Comparison of ENCODE assay signal across 8 cellular contexts in the genomic region with DNA sequence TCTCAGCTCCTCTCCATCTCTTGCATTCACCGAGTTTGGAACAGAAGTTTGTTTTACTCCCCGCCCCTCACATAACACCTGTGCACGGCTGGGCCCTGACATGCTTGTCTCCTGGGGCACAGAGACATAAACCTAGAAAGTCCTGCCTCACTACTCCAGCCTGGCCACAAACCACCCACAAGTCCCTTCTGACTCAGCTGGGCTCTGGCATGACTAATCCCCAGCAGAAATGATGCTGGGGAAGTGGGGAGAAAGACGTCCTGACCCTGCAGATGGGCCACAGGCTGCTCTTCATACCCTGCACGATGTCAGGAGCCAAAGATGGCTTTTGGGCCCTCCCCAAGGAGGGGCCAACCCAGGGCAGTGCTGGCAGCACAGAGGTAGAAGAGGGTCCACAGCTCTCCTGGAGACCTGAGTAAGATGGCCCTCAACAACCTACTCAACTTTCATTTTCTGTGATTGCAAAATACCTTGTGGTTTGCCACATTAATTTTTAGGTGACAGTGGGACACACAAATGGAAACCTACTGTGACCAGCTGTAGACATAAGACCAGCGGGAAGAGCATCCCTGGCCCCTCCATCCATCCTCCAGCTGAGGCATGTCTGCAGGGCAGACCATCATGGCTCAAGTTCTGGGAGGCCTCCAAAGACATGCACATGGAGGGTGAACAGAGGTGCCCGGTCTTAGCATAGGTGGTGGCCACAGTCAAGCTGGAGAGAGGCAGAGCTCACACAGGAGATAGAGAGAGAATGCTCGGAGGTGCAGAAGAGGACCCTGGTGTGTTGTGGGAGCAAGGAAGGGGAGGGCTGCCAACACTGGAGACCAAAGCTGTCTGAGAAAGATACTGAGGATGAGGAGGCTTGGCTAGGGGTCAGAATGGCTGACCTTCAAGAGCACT. TPM values are rescaled to one million over a fixed set of nuclear protein-coding genes. Genes with fewer than 3 reads are reported as not detected.
DNase-seq lines count a peak whose midpoint lies in the region; ATAC-seq and TF ChIP-seq lines count a peak whose summit lies in the region.

No MANE protein-coding gene starts in this region.

- DNase-seq in CD1c-positive myeloid dendritic cell (ENCODE audit: extremely low spot score) (peak; percentile 89), UCSD-AML1 (lab: John Stamatoyannopoulos, UW; ENCODE audit: unreplicated experiment) (peak; percentile 47), choroid plexus epithelial cell (ENCODE audit: low read depth) (peak; percentile 64), suprapubic skin (ENCODE audit: low spot score in 2 of 2) (no peak), coronary artery (ENCODE audit: low spot score) (no peak)
- peak; percentile 54 for DNase-seq in stimulated activated CD4-positive, alpha-beta T cell treated with anti-CD3 and anti-CD28 coated beads, Interleukin-2, amount 100 ng/mL, for 4 hours (ENCODE audit: low read depth)

- TF ChIP-seq POLR2A in suprapubic skin (IDR thresholded peaks at IDR 0.05), result no peak

- H3K27ac ChIP-seq in suprapubic skin, result no peak overlapping the region
- H3K27ac ChIP-seq in coronary artery, result no peak overlapping the region

- peaks cover 11% of the 10 kb centered on the region for H3K36me3 ChIP-seq in suprapubic skin

- H3K4me3 ChIP-seq in choroid plexus epithelial cell (ENCODE audit: low read depth, low read length) (no peak overlapping the region), suprapubic skin (no peak overlapping the region), coronary artery (no peak overlapping the region)

- H3K9me3 ChIP-seq in suprapubic skin, result no peaks in the 10 kb centered on the region

- TF ChIP-seq CTCF in choroid plexus epithelial cell (conservative IDR thresholded peaks at IDR 0.05; ENCODE audit: low read depth, low read length), result no peak
- no peak for TF ChIP-seq CTCF in suprapubic skin (IDR thresholded peaks at IDR 0.05)
- TF ChIP-seq CTCF in coronary artery (IDR thresholded peaks at IDR 0.05), result no peak

- no peak for TF ChIP-seq EP300 in suprapubic skin (IDR thresholded peaks at IDR 0.05)

- WGBS in suprapubic skin, result 55% methylated on average over 8 of the region's 8 CpGs

- no peaks in the 10 kb centered on the region for H3K27me3 ChIP-seq in suprapubic skin

- peak; percentile 95 for ATAC-seq in GM21381 (IDR thresholded peaks at IDR 0.05; ENCODE audit: unreplicated experiment)
- ATAC-seq in HG03571 (IDR thresholded peaks at IDR 0.05; ENCODE audit: unreplicated experiment), result peak; percentile 92

- H3K4me1 ChIP-seq in suprapubic skin, result peaks cover 53% of the 10 kb centered on the region

RNA-seq across cellular contexts. Expression of a gene that starts 40.0 kb away (rescaled TPM):
- 10 to 100 TPM in 2 of 4 donors, 1 to 10 TPM in 2; 4.0 to 12.8 (median 9.5) TPM for total RNA-seq in suprapubic skin

Comparison
In these comparisons a context has a peak if more than half of its experiments do, and no peak if none do; other contexts are left out.
1. DNase-seq: peak in CD1c-positive myeloid dendritic cell (single experiment), UCSD-AML1 (single experiment), choroid plexus epithelial cell (single experiment) and stimulated activated CD4-positive, alpha-beta T cell treated with anti-CD3 and anti-CD28 coated beads, Interleukin-2, amount 100 ng/mL, for 4 hours (single experiment); none in suprapubic skin (0 of 2) and coronary artery (single experiment).